ENCODE assay signal across 23 cellular contexts in the genomic region with DNA sequence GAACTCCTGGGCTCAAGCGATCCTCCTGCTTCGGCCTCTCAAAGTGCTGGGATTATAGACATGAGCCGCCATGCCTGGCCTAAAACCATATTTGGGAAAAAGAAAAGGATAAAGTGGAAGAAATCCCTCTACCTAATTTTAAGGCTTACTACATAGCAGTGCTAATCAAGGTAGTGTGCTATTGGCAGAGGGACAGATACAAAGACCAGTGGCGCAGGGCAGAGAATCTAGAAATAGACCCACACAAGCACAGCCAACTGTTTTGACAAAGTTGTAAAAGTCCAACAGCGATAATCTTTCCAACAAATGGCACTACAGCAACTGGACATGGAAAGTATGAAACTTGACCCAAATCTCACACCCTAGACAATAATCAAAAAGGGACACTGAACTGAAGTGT.
"Had no signal": no experiment of that assay in that cellular context is flagged by ENCODE, and none has a peak within 500 bp of the region (broad histone marks: within the 10 kb centered on the region; RNA-seq: fewer than 3 reads in every experiment).

No MANE protein-coding gene starts in this region.

- FAIRE-seq: endometrium, frontal cortex had no signal

- H3K4me1 ChIP-seq: colonic mucosa, gastroesophageal sphincter, left lung, lower lobe of right lung had no signal

- H3K27me3 ChIP-seq: colonic mucosa, foreskin keratinocyte, gastroesophageal sphincter, hepatocyte, left lung had no signal

- DNase-seq: cerebellar nuclear complex; colonic mucosa; cortex of kidney; effector CD8-positive, alpha-beta T cell; effector memory CD8-positive, alpha-beta T cell; endodermal cell; erythroblast; foreskin keratinocyte; hypothalamus; immature natural killer cell; islet precursor cell; kidney glomerular epithelial cell; left lung; lower lobe of right lung; mesenchymal stem cell; mucosa of descending colon; naive thymus-derived CD4-positive, alpha-beta T cell had no signal

- H3K27ac ChIP-seq: colonic mucosa, epithelial cell of prostate, foreskin keratinocyte, gastroesophageal sphincter, hepatocyte, left lung, lower lobe of right lung had no signal

- H3K4me3 ChIP-seq: colonic mucosa, gastroesophageal sphincter, hepatocyte, left lung, lower lobe of right lung, mucosa of descending colon had no signal

- ATAC-seq: effector memory CD8-positive, alpha-beta T cell; esophagus mucosa; foreskin keratinocyte; gastroesophageal sphincter; left lung; lower lobe of right lung; mucosa of descending colon; naive thymus-derived CD4-positive, alpha-beta T cell had no signal

- H3K36me3 ChIP-seq: colonic mucosa, gastroesophageal sphincter, left lung, lower lobe of right lung had no signal

- H3K9me3 ChIP-seq: colonic mucosa, left lung, lower lobe of right lung, mucosa of descending colon had no signal
